In the genomic region with DNA sequence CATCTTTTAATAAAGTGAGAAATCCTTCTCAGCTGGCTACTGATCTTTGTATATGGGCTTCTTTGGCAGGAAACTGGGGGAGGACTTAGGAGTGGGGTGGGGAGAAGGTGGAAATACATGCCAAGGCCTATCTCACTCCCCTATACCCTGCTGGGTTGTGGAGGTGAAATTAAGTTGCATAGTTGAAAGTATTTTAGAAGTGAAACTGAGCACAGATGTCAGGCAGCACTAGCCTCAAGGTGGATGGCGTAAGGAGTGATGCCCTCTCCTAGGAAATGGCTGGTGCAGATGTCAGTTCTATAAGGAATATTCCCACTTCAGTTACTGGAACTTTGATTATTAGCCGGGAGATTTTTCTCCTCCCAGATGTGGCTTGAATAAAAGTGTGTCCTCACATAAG, we compare ENCODE assay signal across 35 cellular contexts. TPM values are rescaled to one million over a fixed set of nuclear protein-coding genes. Genes with fewer than 3 reads are reported as not detected.
"Had no signal": no experiment of that assay in that cellular context is flagged by ENCODE, and none has a peak within 500 bp of the region (broad histone marks: within the 10 kb centered on the region; RNA-seq: fewer than 3 reads in every experiment).

No MANE protein-coding gene starts in this region.

- ATAC-seq: activated naive CD4-positive, alpha-beta T cell treated with anti-CD3 and anti-CD28 coated beads, Interleukin-2, amount 50 U/mL, for 72 hours; activated naive CD8-positive, alpha-beta T cell treated with anti-CD3 and anti-CD28 coated beads, Interleukin-2, amount 50 U/mL, for 24 hours; activated T-cell treated with anti-CD3 and anti-CD28 coated beads, Interleukin-2, amount 50 U/mL, for 4 hours; activated T-cell treated with anti-CD3 and anti-CD28 coated beads, Interleukin-2, amount 50 U/mL, for 72 hours; activated T-helper 17 cell treated with anti-CD3 and anti-CD28 coated beads, Interleukin-2, amount 50 U/mL, for 72 hours; body of pancreas had no signal

- H3K4me3 ChIP-seq: adrenal gland, ascending aorta, body of pancreas, breast epithelium, cardiac muscle cell had no signal

- H3K9me3 ChIP-seq: adrenal gland, ascending aorta, body of pancreas, breast epithelium had no signal

- H3K27ac ChIP-seq: adrenal gland, ascending aorta, body of pancreas, brain microvascular endothelial cell, breast epithelium, cardiac muscle cell had no signal

- H3K36me3 ChIP-seq: adrenal gland, ascending aorta, brain microvascular endothelial cell, breast epithelium, cardiac muscle cell had no signal

- H3K27me3 ChIP-seq: adrenal gland, ascending aorta, body of pancreas, brain microvascular endothelial cell, breast epithelium, cardiac muscle cell had no signal

- FAIRE-seq: astrocyte, bronchial epithelial cell, colon had no signal

- DNase-seq: activated effector memory CD4-positive, alpha-beta T cell treated with anti-CD3 and anti-CD28 coated beads, Interleukin-2, amount 50 U/mL, for 16 hours; activated effector memory CD4-positive, alpha-beta T cell treated with Interleukin-2 at 50 U/mL for 16 hours; activated gamma-delta T cell; activated gamma-delta T cell treated with Interleukin-2 at 50 U/mL for 16 hours; activated naive CD4-positive, alpha-beta T cell; activated naive CD4-positive, alpha-beta T cell treated with anti-CD3 and anti-CD28 coated beads for 36 hours; activated naive CD4-positive, alpha-beta T cell treated with anti-CD3 and anti-CD28 coated beads, Interleukin-2, amount 10 ng/mL, durations not matched to agents 7 days and 5 days; activated naive CD4-positive, alpha-beta T cell treated with anti-CD3 and anti-CD28 coated beads, Interleukin-2, amount 50 U/mL, for 16 hours; activated naive CD4-positive, alpha-beta T cell treated with Interleukin-2 at 50 U/mL for 16 hours; activated naive CD8-positive, alpha-beta T cell treated with anti-CD3 and anti-CD28 coated beads for 36 hours; activated naive CD8-positive, alpha-beta T cell treated with anti-CD3 and anti-CD28 coated beads, Interleukin-2, amount 10 ng/mL, durations not matched to agents 7 days and 5 days; activated naive CD8-positive, alpha-beta T cell treated with anti-CD3 and anti-CD28 coated beads, Interleukin-2, amount 50 U/mL, for 24 hours; activated T-cell treated with anti-CD3 and anti-CD28 coated beads, Interleukin-2, amount 50 U/mL, for 4 hours; activated T-cell treated with anti-CD3 and anti-CD28 coated beads, Interleukin-2, amount 50 U/mL, for 48 hours; activated T-cell treated with anti-CD3 and anti-CD28 coated beads, Interleukin-2, amount 50 U/mL, for 72 hours; adrenal gland; amniotic stem cell; amygdala; anterior cingulate cortex; aorta; body of pancreas; brain microvascular endothelial cell; caudate nucleus; central memory CD4-positive, alpha-beta T cell; cerebellar nuclear complex had no signal

RNA-seq across cellular contexts. Expression of gene NNMT, which starts 46.3 kb away (rescaled TPM):
- total RNA-seq: activated naive CD4-positive, alpha-beta T cell treated with anti-CD3 and anti-CD28 coated beads for 36 hours; activated naive CD4-positive, alpha-beta T cell treated with anti-CD3 and anti-CD28 coated beads, Interleukin-2, amount 50 U/mL, for 72 hours; activated naive CD8-positive, alpha-beta T cell treated with anti-CD3 and anti-CD28 coated beads for 36 hours; activated naive CD8-positive, alpha-beta T cell treated with anti-CD3 and anti-CD28 coated beads, Interleukin-2, amount 10 ng/mL, durations not matched to agents 7 days and 5 days; activated T-cell treated with anti-CD3 and anti-CD28 coated beads, Interleukin-2, amount 50 U/mL, for 72 hours; activated T-helper 1 cell treated with anti-CD3 and anti-CD28 coated beads, Interleukin-12 subunit alpha, Interleukin-12 subunit beta, Interleukin-2, Interleukin-4 antibody, amounts not matched to agents 30 ng/mL and 10 ng/mL and 1 ng/mL, durations not matched to agents 14 hours and 24 hours and 36 hours; activated T-helper 17 cell treated with anti-CD3 and anti-CD28 coated beads, Interleukin-2, amount 50 U/mL, for 72 hours; activated T-helper 2 cell treated with anti-CD3 and anti-CD28 coated beads, Interferon-gamma antibody, Interleukin-2, Interleukin-4, amounts not matched to agents 10 μg/mL and 5 μg/mL and 100 μg/mL, durations not matched to agents 14 hours and 24 hours and 36 hours; cardiac muscle cell had no signal
